In genomic region chr14:102828201-102828600, GRCh38 we compare ENCODE assay signal across 16 cellular contexts. TPM values are rescaled to one million over a fixed set of nuclear protein-coding genes. Genes with fewer than 3 reads are reported as not detected.
DNase-seq lines count a peak whose midpoint lies in the region; ATAC-seq, FAIRE-seq and TF ChIP-seq lines count a peak whose summit lies in the region.
"Had no signal": no experiment of that assay in that cellular context is flagged by ENCODE, and none has a peak within 500 bp of the region (broad histone marks: within the 10 kb centered on the region; RNA-seq: fewer than 3 reads in every experiment).

No MANE protein-coding gene starts in this region.

- CTCF ChIA-PET in SK-N-SH (lab: Yijun Ruan, JAX): no interaction called here

- no peak overlapping the region for H2AFZ ChIP-seq in SK-N-SH (ENCODE audit: low read depth)
- H2AFZ ChIP-seq: GM23338 had no signal

- peaks cover 96% of the 10 kb centered on the region for H3K36me3 Mint-ChIP-seq in activated T-helper 17 cell treated with anti-CD3 and anti-CD28 coated beads, Interleukin-2, amount 50 U/mL, for 72 hours (ENCODE audit: low read depth)

- TF ChIP-seq CTCF in D721Med (IDR thresholded peaks at IDR 0.05; ENCODE audit: insufficient read depth, missing control alignments) (no peak), adrenal gland (IDR thresholded peaks at IDR 0.05) (no peak), SK-N-SH (IDR thresholded peaks at IDR 0.05) (no peak)

- TF ChIP-seq POLR2A in adrenal gland (IDR thresholded peaks at IDR 0.05): no peak

- 74 to 86% (median 79%) methylated on average over 10 of the region's 10 CpGs for WGBS in adrenal gland, 4 donors
- 94% methylated on average over 10 of the region's 10 CpGs for WGBS in SK-N-SH (ENCODE audit: low lambda C conversion rate)

- no peak for ATAC-seq in activated T-helper 17 cell treated with anti-CD3 and anti-CD28 coated beads, Interleukin-2, amount 50 U/mL, for 72 hours (replicated peaks)
- ATAC-seq: activated CD8-positive, alpha-beta T cell treated with anti-CD3 and anti-CD28 coated beads for 36 hours; activated naive CD4-positive, alpha-beta T cell treated with anti-CD3 and anti-CD28 coated beads, Interleukin-2, amount 50 U/mL, for 72 hours had no signal

- peaks cover 62% of the 10 kb centered on the region for H4K20me1 ChIP-seq in SK-N-SH (ENCODE audit: insufficient read depth)

- no peaks in the 10 kb centered on the region for H3K4me1 ChIP-seq in adrenal gland (replicated peaks in 1 of 2)
- H3K4me1 ChIP-seq in SK-N-SH (ENCODE audit: control insufficient read depth in 1 of 2, insufficient read depth in 2 of 2, low read depth in 1 of 2, low read length in 1 of 2): peaks cover 9 to 26% of the 10 kb centered on the region in 2 experiments; a peak in 3 of 4 replicates

- H3K9me3 Mint-ChIP-seq in activated T-helper 17 cell treated with anti-CD3 and anti-CD28 coated beads, Interleukin-2, amount 50 U/mL, for 72 hours: no peaks in the 10 kb centered on the region
- H3K9me3 Mint-ChIP-seq: activated CD8-positive, alpha-beta T cell treated with anti-CD3 and anti-CD28 coated beads for 36 hours; activated naive CD4-positive, alpha-beta T cell treated with anti-CD3 and anti-CD28 coated beads, Interleukin-2, amount 50 U/mL, for 72 hours; CD8-positive, alpha-beta memory T cell; GM23338 had no signal

- no peaks in the 10 kb centered on the region for H3K9me2 ChIP-seq in SK-N-SH

- FAIRE-seq in D721Med (lab: Jason Lieb, UNC): peak; percentile 25

- peak; percentile 40 for DNase-seq in DMS79 (lab: John Stamatoyannopoulos, UW)
- no peak for DNase-seq in DMS79 treated with DMSO at 0.1 percent for 48 hours (lab: John Stamatoyannopoulos, UW)
- DNase-seq in D721Med (ENCODE audit: insufficient read length, low spot score): no peak
- DNase-seq in middle frontal gyrus (ENCODE audit: extremely low spot score, low spot score): peak; percentile 9
- DNase-seq in adrenal gland: no peak
- no peak for DNase-seq in SK-N-SH
- no peak for DNase-seq in NCI-H1694 treated with DMSO at 0.1 percent for 48 hours (lab: John Stamatoyannopoulos, UW)
- DNase-seq: activated CD8-positive, alpha-beta T cell treated with anti-CD3 and anti-CD28 coated beads for 36 hours; CD8-positive, alpha-beta memory T cell; GDM1; hippocampal formation had no signal

- peak overlapping the region; percentile 92 for H3K27ac Mint-ChIP-seq in activated T-helper 17 cell treated with anti-CD3 and anti-CD28 coated beads, Interleukin-2, amount 50 U/mL, for 72 hours
- H3K27ac Mint-ChIP-seq: GM23338 had no signal

- no peak overlapping the region for H3K27ac ChIP-seq in adrenal gland
- no peak overlapping the region for H3K27ac ChIP-seq in SK-N-SH (ENCODE audit: low read depth in 2 of 2, low read length in 1 of 2)
- H3K27ac ChIP-seq: 22Rv1, KMS-11 had no signal

- H3K36me3 ChIP-seq in adrenal gland (replicated peaks in 1 of 2) (no peaks in the 10 kb centered on the region), SK-N-SH (replicated peaks in 1 of 2; ENCODE audit: control insufficient read depth in 1 of 2, insufficient read depth in 2 of 2, low read length in 1 of 2) (peaks cover 2 to 3% of the 10 kb centered on the region in 2 experiments)

- H3F3A ChIP-seq in SK-N-SH (replicated peaks; ENCODE audit: insufficient read depth): peaks cover 6% of the 10 kb centered on the region

- H3K4me1 Mint-ChIP-seq in activated T-helper 17 cell treated with anti-CD3 and anti-CD28 coated beads, Interleukin-2, amount 50 U/mL, for 72 hours: peaks cover 74% of the 10 kb centered on the region

- H3K9ac ChIP-seq in SK-N-SH: no peak overlapping the region
- H3K9ac ChIP-seq: KMS-11 had no signal

- H3K4me2 ChIP-seq in SK-N-SH: no peak overlapping the region
- H3K4me2 ChIP-seq: KMS-11 had no signal

- no peak for TF ChIP-seq EP300 in SK-N-SH (IDR thresholded peaks at IDR 0.05; ENCODE audit: borderline replicate concordance in 1 of 2, low read depth in 1 of 2, low read length in 1 of 2)

- H3K27me3 ChIP-seq in adrenal gland: no peaks in the 10 kb centered on the region
- no peaks in the 10 kb centered on the region for H3K27me3 ChIP-seq in SK-N-SH (ENCODE audit: insufficient read depth)

- intact Hi-C loops in adrenal gland (cut with DNase I): no loop called here

- H3K9me3 ChIP-seq in adrenal gland (replicated peaks in 1 of 3) (no peaks in the 10 kb centered on the region), SK-N-SH (no peaks in the 10 kb centered on the region)

- H3K4me3 ChIP-seq in adrenal gland: no peak overlapping the region
- no peak overlapping the region for H3K4me3 ChIP-seq in SK-N-SH (ENCODE audit: low read depth in 2 of 2, low read length in 1 of 2)
- H3K4me3 ChIP-seq: GM23338 had no signal

- no peak for TF ChIP-seq RAD21 in SK-N-SH (IDR thresholded peaks at IDR 0.05; ENCODE audit: low read length)

- H3K27me3 Mint-ChIP-seq in activated T-helper 17 cell treated with anti-CD3 and anti-CD28 coated beads, Interleukin-2, amount 50 U/mL, for 72 hours: no peaks in the 10 kb centered on the region
- H3K27me3 Mint-ChIP-seq: activated CD8-positive, alpha-beta T cell treated with anti-CD3 and anti-CD28 coated beads for 36 hours; CD8-positive, alpha-beta memory T cell had no signal

- H3K79me2 ChIP-seq in SK-N-SH (ENCODE audit: insufficient read depth): peaks cover 96% of the 10 kb centered on the region

- peak overlapping the region; percentile 97 for H3K4me3 Mint-ChIP-seq in activated T-helper 17 cell treated with anti-CD3 and anti-CD28 coated beads, Interleukin-2, amount 50 U/mL, for 72 hours
- H3K4me3 Mint-ChIP-seq: activated CD8-positive, alpha-beta T cell treated with anti-CD3 and anti-CD28 coated beads for 36 hours; GM23338 had no signal

- POLR2A ChIA-PET in SK-N-SH (lab: Yijun Ruan, JAX): interaction anchor here (0.6 kb wide), 1 partner anchor 519 kb away, joined by 3 read pairs; no protein-coding TSS in a partner anchor

TF ChIP-seq in SK-N-SH, 30 proteins besides CTCF, POLR2A, EP300 and RAD21:
- TF ChIP-seq RCOR1 (IDR thresholded peaks at IDR 0.05; ENCODE audit: low read length): no peak
- TF ChIP-seq GABPA (IDR thresholded peaks at IDR 0.05; ENCODE audit: low read depth): no peak
- TF ChIP-seq YY1 (IDR thresholded peaks at IDR 0.05; ENCODE audit: low read depth): no peak
- no peak for TF ChIP-seq TAF1 (IDR thresholded peaks at IDR 0.05; ENCODE audit: borderline replicate concordance, low read depth, low read length)
- TF ChIP-seq USF1 (IDR thresholded peaks at IDR 0.05; ENCODE audit: borderline replicate concordance, low read depth): no peak
- TF ChIP-seq, protein P1, sequence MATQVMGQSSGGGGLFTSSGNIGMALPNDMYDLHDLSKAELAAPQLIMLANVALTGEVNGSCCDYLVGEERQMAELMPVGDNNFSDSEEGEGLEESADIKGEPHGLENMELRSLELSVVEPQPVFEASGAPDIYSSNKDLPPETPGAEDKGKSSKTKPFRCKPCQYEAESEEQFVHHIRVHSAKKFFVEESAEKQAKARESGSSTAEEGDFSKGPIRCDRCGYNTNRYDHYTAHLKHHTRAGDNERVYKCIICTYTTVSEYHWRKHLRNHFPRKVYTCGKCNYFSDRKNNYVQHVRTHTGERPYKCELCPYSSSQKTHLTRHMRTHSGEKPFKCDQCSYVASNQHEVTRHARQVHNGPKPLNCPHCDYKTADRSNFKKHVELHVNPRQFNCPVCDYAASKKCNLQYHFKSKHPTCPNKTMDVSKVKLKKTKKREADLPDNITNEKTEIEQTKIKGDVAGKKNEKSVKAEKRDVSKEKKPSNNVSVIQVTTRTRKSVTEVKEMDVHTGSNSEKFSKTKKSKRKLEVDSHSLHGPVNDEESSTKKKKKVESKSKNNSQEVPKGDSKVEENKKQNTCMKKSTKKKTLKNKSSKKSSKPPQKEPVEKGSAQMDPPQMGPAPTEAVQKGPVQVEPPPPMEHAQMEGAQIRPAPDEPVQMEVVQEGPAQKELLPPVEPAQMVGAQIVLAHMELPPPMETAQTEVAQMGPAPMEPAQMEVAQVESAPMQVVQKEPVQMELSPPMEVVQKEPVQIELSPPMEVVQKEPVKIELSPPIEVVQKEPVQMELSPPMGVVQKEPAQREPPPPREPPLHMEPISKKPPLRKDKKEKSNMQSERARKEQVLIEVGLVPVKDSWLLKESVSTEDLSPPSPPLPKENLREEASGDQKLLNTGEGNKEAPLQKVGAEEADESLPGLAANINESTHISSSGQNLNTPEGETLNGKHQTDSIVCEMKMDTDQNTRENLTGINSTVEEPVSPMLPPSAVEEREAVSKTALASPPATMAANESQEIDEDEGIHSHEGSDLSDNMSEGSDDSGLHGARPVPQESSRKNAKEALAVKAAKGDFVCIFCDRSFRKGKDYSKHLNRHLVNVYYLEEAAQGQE (IDR thresholded peaks at IDR 0.05; ENCODE audit: low read depth, low read length): no peak
- no peak for TF ChIP-seq SIN3A (IDR thresholded peaks at IDR 0.05; ENCODE audit: borderline replicate concordance, low read depth, low read length)
- TF ChIP-seq MEF2A (IDR thresholded peaks at IDR 0.05; ENCODE audit: borderline replicate concordance, low read depth): no peak
- TF ChIP-seq GATA2 (CRISPR knock-in tag; IDR thresholded peaks at IDR 0.05): no peak
- TF ChIP-seq, protein P2, sequence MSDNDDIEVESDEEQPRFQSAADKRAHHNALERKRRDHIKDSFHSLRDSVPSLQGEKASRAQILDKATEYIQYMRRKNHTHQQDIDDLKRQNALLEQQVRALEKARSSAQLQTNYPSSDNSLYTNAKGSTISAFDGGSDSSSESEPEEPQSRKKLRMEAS (IDR thresholded peaks at IDR 0.05; ENCODE audit: low read depth): no peak
TF ChIP-seq in SK-N-SH: peak in this region for 0.

RNA-seq across cellular contexts. Expression of gene TRAF3, which starts 51.0 kb away (rescaled TPM):
- total RNA-seq in activated T-helper 17 cell treated with anti-CD3 and anti-CD28 coated beads, Interleukin-2, amount 50 U/mL, for 72 hours: 100 to 1,000 TPM in 1 of 2 donors, 10 to 100 TPM in 1; 61.7 to 133 TPM
- 10 to 100 TPM in 6 of 8 donors, 1 to 10 TPM in 2; 8.6 to 14.5 (median 11.8) TPM for total RNA-seq in adrenal gland
- 1 to 10 TPM; 3.7 to 9.3 (median 5.1) TPM for polyA plus RNA-seq in adrenal gland
- polyA plus RNA-seq in SK-N-SH (2012; rRNA removed): 16.5 and 17.9 TPM in 2 replicates
- polyA plus RNA-seq in SK-N-SH (2012; cell fraction: cytosol; rRNA removed): 14.6 and 16.4 TPM in 2 replicates
- polyA plus RNA-seq in SK-N-SH (2012; cell fraction: nucleus; rRNA removed): 21.0 and 31.9 TPM in 2 replicates

Comparison
In these comparisons a context has a peak if more than half of its experiments do, and no peak if none do; other contexts are left out.
1. DNase-seq: peak in DMS79 (single experiment) and middle frontal gyrus (single experiment); none in DMS79 treated with DMSO at 0.1 percent for 48 hours (single experiment), D721Med (single experiment), adrenal gland (0 of 7), SK-N-SH (single experiment) and NCI-H1694 treated with DMSO at 0.1 percent for 48 hours (single experiment).
2. RNA of gene TRAF3, which starts 51.0 kb away (total RNA-seq): 61.7 to 133 TPM in activated T-helper 17 cell treated with anti-CD3 and anti-CD28 coated beads, Interleukin-2, amount 50 U/mL, for 72 hours; 8.6 to 14.5 TPM in adrenal gland; every median in the first group is over 4 times any median in the second.